In genomic region chr2:39469807-39470206, GRCh38 we compare ENCODE assay signal across 9 cellular contexts. TPM values are rescaled to one million over a fixed set of nuclear protein-coding genes. Genes with fewer than 3 reads are reported as not detected.
DNase-seq lines count a peak whose midpoint lies in the region; ATAC-seq and TF ChIP-seq lines count a peak whose summit lies in the region.
"Had no signal": no experiment of that assay in that cellular context is flagged by ENCODE, and none has a peak within 500 bp of the region (broad histone marks: within the 10 kb centered on the region; RNA-seq: fewer than 3 reads in every experiment).

No MANE protein-coding gene starts in this region.

- in situ Hi-C loops in GM13976 (cut with MboI; ENCODE audit: low sequenced_read_pairs, unreplicated experiment), result no loop called here

- POLR2A ChIA-PET in HEK293T (lab: Yijun Ruan, JAX), result no interaction called here

- no peaks in the 10 kb centered on the region for H3K36me3 Mint-ChIP-seq in chondrocyte (ENCODE audit: low read depth)
- H3K36me3 Mint-ChIP-seq: natural killer cell had no signal

- peaks cover 54% of the 10 kb centered on the region for H3K4me1 Mint-ChIP-seq in chondrocyte (ENCODE audit: low read depth)
- H3K4me1 Mint-ChIP-seq: natural killer cell had no signal

- no peaks in the 10 kb centered on the region for H3K9me3 Mint-ChIP-seq in chondrocyte (ENCODE audit: low read depth)
- H3K9me3 Mint-ChIP-seq: natural killer cell had no signal

- CTCF ChIA-PET in HEK293T (lab: Yijun Ruan, JAX), result no interaction called here

- DNase-seq in GM13976 (ENCODE audit: low spot score) (peak; percentile 34), HPDE6-E6E7 (ENCODE audit: extremely low spot score) (peak; percentile 65), chondrocyte (ENCODE audit: low spot score) (no peak), myocyte (ENCODE audit: low read depth) (peak; percentile 46), HEK293T (ENCODE audit: extremely low spot score) (no peak), activated T-cell treated with anti-CD3 and anti-CD28 coated beads for 4 hours (no peak)
- DNase-seq in activated effector memory CD4-positive, alpha-beta T cell treated with Interleukin-2 at 50 U/mL for 16 hours, result no peak
- DNase-seq: natural killer cell had no signal

- H3K27ac Mint-ChIP-seq in chondrocyte (ENCODE audit: unreplicated experiment), result peak overlapping the region; percentile 79
- H3K27ac Mint-ChIP-seq: natural killer cell had no signal

- H3K4me3 Mint-ChIP-seq in chondrocyte (ENCODE audit: unreplicated experiment), result no peak overlapping the region
- H3K4me3 Mint-ChIP-seq: natural killer cell had no signal

- no peak for TF ChIP-seq CTCF in GM13976 (IDR thresholded peaks at IDR 0.05; ENCODE audit: borderline replicate concordance, control extremely low read depth, extremely low read depth, insufficient read depth, missing control alignments)
- TF ChIP-seq CTCF in chondrocyte (IDR thresholded peaks at IDR 0.05), result no peak

- peak; percentile 84 for ATAC-seq in GM21528 (IDR thresholded peaks at IDR 0.05; ENCODE audit: low FRiP score, unreplicated experiment)

- no peaks in the 10 kb centered on the region for H3K27me3 Mint-ChIP-seq in chondrocyte (ENCODE audit: low read depth)

TF ChIP-seq in HEK293T, 16 proteins besides CTCF, POLR2A, EP300 and RAD21:
- no peak for TF ChIP-seq BHLHE40 (IDR thresholded peaks at IDR 0.05; ENCODE audit: borderline replicate concordance)
- TF ChIP-seq CTBP1 (IDR thresholded peaks at IDR 0.05; ENCODE audit: borderline replicate concordance), result no peak
- TF ChIP-seq SUZ12 (IDR thresholded peaks at IDR 0.05), result no peak
- TF ChIP-seq NFRKB (IDR thresholded peaks at IDR 0.05), result no peak
- no peak for TF ChIP-seq ELF4 (IDR thresholded peaks at IDR 0.05)
- no peak for TF ChIP-seq L3MBTL2 (conservative IDR thresholded peaks at IDR 0.05)
- TF ChIP-seq LEF1 (IDR thresholded peaks at IDR 0.05; ENCODE audit: borderline replicate concordance), result no peak
- TF ChIP-seq ZNF384 (IDR thresholded peaks at IDR 0.05), result no peak
- no peak for TF ChIP-seq FOXM1 (IDR thresholded peaks at IDR 0.05; ENCODE audit: borderline replicate concordance)
- no peak for TF ChIP-seq PKNOX1 (IDR thresholded peaks at IDR 0.05)
- no peak for TF ChIP-seq FOXK2 (IDR thresholded peaks at IDR 0.05)
- TF ChIP-seq ARNT (IDR thresholded peaks at IDR 0.05), result no peak
- TF ChIP-seq FOXA1 (IDR thresholded peaks at IDR 0.05), result no peak
- TF ChIP-seq HDGF (IDR thresholded peaks at IDR 0.05; ENCODE audit: borderline replicate concordance), result no peak
- no peak for TF ChIP-seq TARDBP (IDR thresholded peaks at IDR 0.05)
- TF ChIP-seq SP1 (IDR thresholded peaks at IDR 0.05), result no peak

RNA-seq across cellular contexts. Expression of gene MAP4K3, which starts 32.7 kb away (rescaled TPM):
- 30.9 to 42.9 TPM (median 35.3 TPM) in 3 replicates for total RNA-seq in chondrocyte
- 37.5 and 46.9 TPM in 2 replicates for total RNA-seq in myocyte
- 14.3 TPM for polyA plus RNA-seq in myocyte (2012)

Comparison
In these comparisons a context has a peak if more than half of its experiments do, and no peak if none do; other contexts are left out.
1. DNase-seq: peak in GM13976 (single experiment), HPDE6-E6E7 (single experiment) and myocyte (single experiment); none in chondrocyte (single experiment), activated effector memory CD4-positive, alpha-beta T cell treated with Interleukin-2 at 50 U/mL for 16 hours (single experiment), HEK293T (single experiment) and activated T-cell treated with anti-CD3 and anti-CD28 coated beads for 4 hours (single experiment).